ENCODE assay signal across 10 cellular contexts in genomic region chr6:154258064-154258757, GRCh38.
DNase-seq lines count a peak whose midpoint lies in the region; ATAC-seq, FAIRE-seq and TF ChIP-seq lines count a peak whose summit lies in the region.
"Had no signal": no experiment of that assay in that cellular context is flagged by ENCODE, and none has a peak within 500 bp of the region (broad histone marks: within the 10 kb centered on the region; RNA-seq: fewer than 3 reads in every experiment).

No MANE protein-coding gene starts in this region.

- H3K27ac ChIP-seq in left lung (peak overlapping the region in 1 of 2 donors; percentile 73), sigmoid colon (no peak overlapping the region), small intestine (ENCODE audit: low read depth in 1 of 2, low read length in 1 of 2) (no peak overlapping the region)

- ATAC-seq in GM18517 (IDR thresholded peaks at IDR 0.05; ENCODE audit: unreplicated experiment) (peak; percentile 75), GM21619 (IDR thresholded peaks at IDR 0.05; ENCODE audit: unreplicated experiment) (peak; percentile 79), HG03469 (IDR thresholded peaks at IDR 0.05; ENCODE audit: unreplicated experiment) (peak; percentile 74), left lung (peak; percentile 54)

- H3K27me3 ChIP-seq in left lung (no peaks in the 10 kb centered on the region), sigmoid colon (no peaks in the 10 kb centered on the region), small intestine (ENCODE audit: control insufficient read depth in 2 of 2, insufficient read depth in 2 of 2, low read length in 2 of 2) (no peaks in the 10 kb centered on the region)

- no peak for TF ChIP-seq EP300 in sigmoid colon (IDR thresholded peaks at IDR 0.05)

- no peak for TF ChIP-seq POLR2A in sigmoid colon (IDR thresholded peaks at IDR 0.05)

- 69 to 90% methylated on average over 4 of the region's 4 CpGs for WGBS in sigmoid colon, 2 donors
- WGBS in small intestine, 3 donors, result 66 to 69% (median 67%) methylated on average over 4 of the region's 4 CpGs

- no peak for FAIRE-seq in small intestine (lab: Jason Lieb, UNC)

- H3K4me1 ChIP-seq in left lung (peaks cover 0 to 22% of the 10 kb centered on the region in 2 donors), sigmoid colon (no peaks in the 10 kb centered on the region), small intestine (ENCODE audit: control insufficient read depth in 2 of 2, insufficient read depth in 1 of 2, low read depth in 1 of 2, low read length in 1 of 2) (peaks cover 0 to 2% of the 10 kb centered on the region in 2 donors)

- H3K36me3 ChIP-seq in left lung, result no peaks in the 10 kb centered on the region
- H3K36me3 ChIP-seq in sigmoid colon, result no peaks in the 10 kb centered on the region
- no peaks in the 10 kb centered on the region for H3K36me3 ChIP-seq in small intestine (ENCODE audit: control insufficient read depth in 2 of 2, insufficient read depth in 2 of 2, low read length in 2 of 2)

- TF ChIP-seq CTCF in left lung (IDR thresholded peaks at IDR 0.05) (no peak), sigmoid colon (IDR thresholded peaks at IDR 0.05) (no peak)

- H3K9me3 ChIP-seq in left lung (no peaks in the 10 kb centered on the region), sigmoid colon (peaks cover 0 to 3% (median 0%) of the 10 kb centered on the region in 4 donors), small intestine (ENCODE audit: control insufficient read depth, low read depth) (no peaks in the 10 kb centered on the region)

- no peak overlapping the region for H3K4me3 ChIP-seq in left lung
- H3K4me3 ChIP-seq in sigmoid colon, result no peak overlapping the region
- no peak overlapping the region for H3K4me3 ChIP-seq in small intestine (ENCODE audit: low read depth in 1 of 2, low read length in 2 of 2)

- intact Hi-C loops in left lung (cut with DNase I), result no loop called here
- intact Hi-C loops in sigmoid colon (cut with DNase I), result no loop called here

- DNase-seq in left lung, result no peak
- DNase-seq in sigmoid colon, result no peak
- no peak for DNase-seq in NCI-H446 treated with DMSO at 0.1 percent for 48 hours (lab: John Stamatoyannopoulos, UW)
- DNase-seq in D341Med (ENCODE audit: low spot score), result no peak
- DNase-seq in small intestine, result no peak
- DNase-seq: NK-92 treated with Interleukin-12 subunit alpha and Interleukin-12 subunit beta, amount 100 ng/mL, for 24 hours; retina had no signal
